In the genomic region with DNA sequence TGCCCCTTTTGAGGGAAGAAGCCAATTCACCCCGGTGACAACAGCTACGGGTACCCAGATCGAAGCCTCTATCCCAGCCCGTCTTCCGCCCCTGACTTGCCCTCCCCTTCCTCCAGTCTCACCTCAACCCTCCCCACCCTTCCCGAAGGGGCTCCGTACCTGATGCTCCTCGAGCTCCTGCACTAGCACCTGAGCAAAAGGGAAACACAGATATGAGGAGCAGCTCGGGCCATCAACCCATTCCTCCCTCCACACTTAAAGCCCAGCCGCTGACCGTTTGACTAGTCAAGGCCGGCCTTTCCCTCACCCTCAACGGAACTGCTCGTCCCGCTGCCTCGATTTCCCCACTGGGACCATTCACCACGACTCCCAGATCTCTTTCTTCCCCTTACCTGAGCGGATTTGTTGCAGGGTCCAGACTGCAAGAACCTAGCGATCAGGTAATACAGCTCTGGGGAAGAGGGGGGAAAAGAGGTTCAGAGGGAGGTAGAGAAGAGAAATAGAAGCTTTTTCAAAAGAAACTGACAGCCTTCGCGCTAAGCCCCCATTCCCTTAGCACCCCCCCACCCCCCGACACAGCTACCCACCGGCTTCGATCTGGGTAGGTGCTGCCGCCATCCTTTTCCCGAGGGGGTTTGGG, we compare ENCODE assay signal across 8 cellular contexts. TPM values are rescaled to one million over a fixed set of nuclear protein-coding genes. Genes with fewer than 3 reads are reported as not detected.
DNase-seq lines count a peak whose midpoint lies in the region; TF ChIP-seq lines count a peak whose summit lies in the region.

No MANE protein-coding gene starts in this region.

- H3F3A ChIP-seq in MM.1S (ENCODE audit: insufficient read depth, low read length): no peaks in the 10 kb centered on the region

- TF ChIP-seq EP300 in stomach (IDR thresholded peaks at IDR 0.05): no peak

- H3K23ac ChIP-seq in mesenchymal stem cell (ENCODE audit: low read length in 2 of 2): no peak overlapping the region

- H3K27me3 Mint-ChIP-seq in Caco-2 (ENCODE audit: insufficient read depth, unreplicated experiment): no peaks in the 10 kb centered on the region

- H2AK5ac ChIP-seq in mesenchymal stem cell (ENCODE audit: low read length, severe bottlenecking): no peak overlapping the region

- H3K27ac ChIP-seq in MM.1S (ENCODE audit: low read length) (peak overlapping the region; percentile 51; the same call in 1 of the 2 replicates), mesenchymal stem cell (ENCODE audit: low read length, poor library complexity, severe bottlenecking) (peak overlapping the region; percentile 53), stomach (peak overlapping the region; percentile 55 to 91 (median 88))

- BruUV-seq in Caco-2 (replicated peaks; lab: Mats Ljungman, UMichigan): no TSS peak

- H3K36me3 ChIP-seq in Caco-2 (ENCODE audit: control insufficient read depth, insufficient read depth, low read length) (no peaks in the 10 kb centered on the region), MM.1S (replicated peaks; ENCODE audit: insufficient read depth, low read length) (no peaks in the 10 kb centered on the region), mesenchymal stem cell (ENCODE audit: control insufficient read depth in 1 of 2, insufficient read depth in 2 of 2, low read depth in 1 of 2, low read length in 2 of 2) (no peaks in the 10 kb centered on the region), stomach (no peaks in the 10 kb centered on the region)

- H4K8ac ChIP-seq in mesenchymal stem cell (ENCODE audit: low read length): no peak overlapping the region

- H3K14ac ChIP-seq in mesenchymal stem cell (ENCODE audit: low read length in 2 of 2): peak overlapping the region in 1 of 2 experiments; percentile 3

- TF ChIP-seq CTCF in Caco-2 (IDR thresholded peaks at IDR 0.05; ENCODE audit: insufficient read depth in 1 of 2, low read depth in 1 of 2, low read length in 1 of 2, severe bottlenecking in 1 of 2, unreplicated experiment in 1 of 2) (no peak), MM.1S (IDR thresholded peaks at IDR 0.05; ENCODE audit: low read length) (no peak), WI38 (IDR thresholded peaks at IDR 0.05; ENCODE audit: low read depth, low read length) (no peak), stomach (IDR thresholded peaks at IDR 0.05) (no peak)

- intact Hi-C loops in Caco-2 (cut with micrococcal nuclease; ENCODE audit: unreplicated experiment) (loop anchor here (5.0 kb wide), 1 partner anchor 313 kb away; no protein-coding TSS in a partner anchor), stomach (cut with DNase I; ENCODE audit: low total_unique reads) (no loop called here)

- peak; percentile 37 to 54 for DNase-seq in Caco-2
- peak; percentile 7 for DNase-seq in MM.1S
- DNase-seq in dermis blood vessel endothelial cell: peak; percentile 21
- DNase-seq in mesenchymal stem cell: peak; percentile 28
- DNase-seq in stomach: no peak
- no peak for DNase-seq in NCI-H1694 treated with DMSO at 0.1 percent for 48 hours (lab: John Stamatoyannopoulos, UW)
- no peak for DNase-seq in cortex of kidney (lab: John Stamatoyannopoulos, UW)

- peak overlapping the region; percentile 88 for H3K27ac Mint-ChIP-seq in Caco-2 (ENCODE audit: unreplicated experiment)

- no peaks in the 10 kb centered on the region for H4K20me1 ChIP-seq in MM.1S (ENCODE audit: insufficient read depth, low read length)

- no peak overlapping the region for H4K91ac ChIP-seq in mesenchymal stem cell (ENCODE audit: low read length)

- H3K9me3 ChIP-seq in Caco-2 (no peaks in the 10 kb centered on the region), MM.1S (replicated peaks; ENCODE audit: insufficient read depth, low read length) (no peaks in the 10 kb centered on the region), mesenchymal stem cell (ENCODE audit: control insufficient read depth, low read length) (no peaks in the 10 kb centered on the region), stomach (no peaks in the 10 kb centered on the region)

- H3K4me3 Mint-ChIP-seq in Caco-2 (ENCODE audit: unreplicated experiment): peak overlapping the region; percentile 96

- H3K4ac ChIP-seq in mesenchymal stem cell (ENCODE audit: low read depth in 1 of 2, low read length in 2 of 2): no peak overlapping the region

- no peaks in the 10 kb centered on the region for H3K9me3 Mint-ChIP-seq in Caco-2 (ENCODE audit: unreplicated experiment)

- H3K4me1 ChIP-seq in Caco-2 (no peaks in the 10 kb centered on the region), MM.1S (ENCODE audit: low read length) (peaks cover 10% of the 10 kb centered on the region; the same call in 1 of the 2 replicates), mesenchymal stem cell (ENCODE audit: control insufficient read depth, insufficient read depth, low read depth, low read length) (no peaks in the 10 kb centered on the region), stomach (peaks cover 0 to 11% (median 0%) of the 10 kb centered on the region in 4 donors)

- POLR2A ChIA-PET in Caco-2 (lab: Charles Lee): no interaction called here

- H2BK12ac ChIP-seq in mesenchymal stem cell (ENCODE audit: low read length in 2 of 2): no peak overlapping the region

- WGBS in mesenchymal stem cell: 0% methylated on average over 10 of the region's 26 CpGs
- WGBS in stomach, 5 donors: 0 to 37% (median 3%) methylated on average over 16 to 26 of the region's 26 CpGs

- H2BK5ac ChIP-seq in mesenchymal stem cell (ENCODE audit: low read depth, low read length, poor library complexity, severe bottlenecking): no peak overlapping the region

- H3K4me1 Mint-ChIP-seq in Caco-2 (ENCODE audit: low read depth, unreplicated experiment): no peaks in the 10 kb centered on the region

- H3K4me3 ChIP-seq in Caco-2 (ENCODE audit: low read depth, low read length): peak overlapping the region; percentile 80
- peak overlapping the region; percentile 78 for H3K4me3 ChIP-seq in MM.1S (ENCODE audit: low read length)
- H3K4me3 ChIP-seq in WI38 (ENCODE audit: low read depth, low read length): peak overlapping the region; percentile 81
- H3K4me3 ChIP-seq in mesenchymal stem cell (ENCODE audit: insufficient read depth in 1 of 2, low read depth in 1 of 2, low read length in 2 of 2): peak overlapping the region; percentile 67 to 87
- peak overlapping the region; percentile 64 to 75 (median 72) for H3K4me3 ChIP-seq in stomach

- CTCF ChIA-PET in Caco-2 (lab: Charles Lee): no interaction called here

- peak overlapping the region; percentile 39 for H2AFZ ChIP-seq in MM.1S (ENCODE audit: low read length)
- no peak overlapping the region for H2AFZ ChIP-seq in mesenchymal stem cell (ENCODE audit: low read depth, low read length)

- H3K36me3 Mint-ChIP-seq in Caco-2 (ENCODE audit: insufficient read depth, unreplicated experiment): peaks cover 11% of the 10 kb centered on the region

- no peak for TF ChIP-seq POLR2A in stomach (IDR thresholded peaks at IDR 0.05)

- peaks cover 1% of the 10 kb centered on the region for H3K79me1 ChIP-seq in mesenchymal stem cell (replicated peaks; ENCODE audit: low read length, poor library complexity, severe bottlenecking)

- H3K9ac ChIP-seq in MM.1S (ENCODE audit: low read length) (peak overlapping the region; percentile 62; the same call in 1 of the 2 replicates), mesenchymal stem cell (ENCODE audit: low read length) (peak overlapping the region; percentile 83)

- no peak overlapping the region for H2BK15ac ChIP-seq in mesenchymal stem cell (ENCODE audit: low read depth, poor library complexity, severe bottlenecking)

- peaks cover 20% of the 10 kb centered on the region for H3K79me2 ChIP-seq in MM.1S (ENCODE audit: low read length)

- H3K27me3 ChIP-seq in Caco-2 (replicated peaks; ENCODE audit: control insufficient read depth, insufficient read depth, low read length): no peaks in the 10 kb centered on the region
- no peaks in the 10 kb centered on the region for H3K27me3 ChIP-seq in MM.1S (replicated peaks; ENCODE audit: insufficient read depth, low read length)
- no peaks in the 10 kb centered on the region for H3K27me3 ChIP-seq in mesenchymal stem cell (ENCODE audit: control insufficient read depth in 1 of 2, insufficient read depth in 1 of 2, low read length in 2 of 2)
- no peaks in the 10 kb centered on the region for H3K27me3 ChIP-seq in stomach

- no peaks in the 10 kb centered on the region for H3K9me2 ChIP-seq in MM.1S (replicated peaks; ENCODE audit: insufficient read depth, low read length)

- peak overlapping the region; percentile 19 for H2BK120ac ChIP-seq in mesenchymal stem cell (ENCODE audit: low read depth, low read length)

- no peak overlapping the region for H3K18ac ChIP-seq in mesenchymal stem cell (ENCODE audit: low read depth in 1 of 2, low read length in 2 of 2)

- H3K4me2 ChIP-seq in MM.1S (ENCODE audit: low read depth, low read length) (peak overlapping the region; percentile 68; the same call in 1 of the 2 replicates), mesenchymal stem cell (ENCODE audit: low read length, poor library complexity, severe bottlenecking) (peak overlapping the region; percentile 83)

RNA-seq across cellular contexts. Expression of a gene that starts 0.7 kb away (rescaled TPM):
- 17.1 and 19.0 TPM in 2 replicates for total RNA-seq in Caco-2 (2022)
- 15.1 and 23.4 TPM in 2 replicates for total RNA-seq in dermis blood vessel endothelial cell
- polyA plus RNA-seq in mesenchymal stem cell (2013, experiment 1 of 2): 6.0 TPM
- 5.2 TPM for polyA plus RNA-seq in mesenchymal stem cell (2013, experiment 2 of 2)
- 100 to 1,000 TPM in 1 of 5 donors, 10 to 100 TPM in 4; 23.7 to 123 (median 36.8) TPM for total RNA-seq in stomach
- 1 to 10 TPM; 2.1 to 2.6 (median 2.4) TPM for polyA plus RNA-seq in stomach

Comparison
In these comparisons a context has a peak if more than half of its experiments do, and no peak if none do; other contexts are left out.
1. DNase-seq: peak in Caco-2 (2 of 2), MM.1S (single experiment), dermis blood vessel endothelial cell (single experiment) and mesenchymal stem cell (single experiment); none in stomach (single experiment), NCI-H1694 treated with DMSO at 0.1 percent for 48 hours (single experiment) and cortex of kidney (single experiment).
2. Peak in every context shown above with its lines, with median percentiles within 50 percentile points of each other: H3K4me3 ChIP-seq and H3K27ac ChIP-seq.